Comparison of ENCODE assay signal across 8 cellular contexts in the genomic region with DNA sequence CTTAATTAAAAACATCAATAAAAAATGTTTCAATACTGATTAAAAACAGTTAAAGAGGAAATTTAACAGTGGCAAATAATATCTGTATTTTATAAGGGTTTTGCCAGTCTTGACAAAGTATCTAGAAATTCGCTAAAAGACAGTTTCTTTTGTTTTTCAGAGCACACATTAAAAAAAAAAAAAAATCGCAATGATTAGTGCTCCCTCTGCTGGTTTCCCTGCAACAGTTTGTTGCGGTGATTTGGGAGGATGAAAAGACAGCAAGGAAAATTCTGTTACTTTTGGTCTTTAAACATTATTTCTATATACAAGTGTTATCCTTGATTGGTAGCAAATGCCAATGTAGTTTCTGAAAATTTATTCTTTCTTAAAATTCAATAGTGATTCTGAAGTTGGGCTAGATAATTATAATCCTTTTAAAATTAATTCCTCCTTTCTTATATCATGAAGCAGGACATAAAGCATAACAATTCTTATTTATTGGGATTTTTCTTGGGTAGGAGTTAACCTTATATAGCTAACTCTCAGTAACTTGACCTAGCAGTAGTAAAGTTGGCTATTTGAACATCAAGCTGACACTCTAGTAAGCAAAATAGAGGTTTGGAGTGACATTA. TPM values are rescaled to one million over a fixed set of nuclear protein-coding genes. Genes with fewer than 3 reads are reported as not detected.
DNase-seq lines count a peak whose midpoint lies in the region; ATAC-seq and TF ChIP-seq lines count a peak whose summit lies in the region.

No MANE protein-coding gene starts in this region.

- TF ChIP-seq CTCF in DND-41 (IDR thresholded peaks at IDR 0.05; ENCODE audit: borderline replicate concordance, extremely low read depth, low read length, poor library complexity, severe bottlenecking) (peak; percentile 78), astrocyte of the cerebellum (IDR thresholded peaks at IDR 0.05; ENCODE audit: low read depth, low read length, missing control alignments) (peak; percentile 77), liver (IDR thresholded peaks at IDR 0.05; ENCODE audit: low read depth, low read length, missing input control) (peak; percentile 80)

- DNase-seq in DND-41 (no peak), M059J (ENCODE audit: low read depth) (peak; percentile 32), astrocyte of the cerebellum (ENCODE audit: low read depth) (no peak), aorta (no peak)

- ATAC-seq in DND-41 (ENCODE audit: insufficient read depth, low read depth) (no peak), aorta (ENCODE audit: low FRiP score) (no peak), HG02973 (IDR thresholded peaks at IDR 0.05; ENCODE audit: unreplicated experiment) (no peak), GM18502 (IDR thresholded peaks at IDR 0.05; ENCODE audit: poor library complexity, unreplicated experiment) (no peak), GM18909 (IDR thresholded peaks at IDR 0.05; ENCODE audit: poor library complexity, unreplicated experiment) (no peak)

- H3K79me2 ChIP-seq in DND-41 (ENCODE audit: insufficient read depth, low read length), result no peaks in the 10 kb centered on the region

- in situ Hi-C loops in astrocyte of the cerebellum (cut with HindIII; ENCODE audit: low sequenced_read_pairs), result loop anchor here (25.0 kb wide), 1 partner anchor 702 kb away; no protein-coding TSS in a partner anchor

- H3K9me3 ChIP-seq in DND-41 (ENCODE audit: insufficient read depth, low read length, severe bottlenecking), result no peaks in the 10 kb centered on the region
- H3K9me3 ChIP-seq in liver (ENCODE audit: control insufficient read depth in 4 of 4, low read length in 3 of 4), result no peaks in the 10 kb centered on the region
- H3K9me3 ChIP-seq in aorta (ENCODE audit: control insufficient read depth, low read length), result no peaks in the 10 kb centered on the region

- H2AFZ ChIP-seq in DND-41 (ENCODE audit: low read depth, low read length), result no peak overlapping the region; the same call in 1 of the 2 replicates

- H3K27me3 ChIP-seq in DND-41 (ENCODE audit: insufficient read depth, low read length, poor library complexity) (no peaks in the 10 kb centered on the region), liver (ENCODE audit: control insufficient read depth in 4 of 4, insufficient read depth in 4 of 4, low read length in 3 of 4) (no peaks in the 10 kb centered on the region), aorta (ENCODE audit: control insufficient read depth in 1 of 2, insufficient read depth in 2 of 2, low read length in 1 of 2) (no peaks in the 10 kb centered on the region)

- H3K4me1 ChIP-seq in DND-41 (ENCODE audit: insufficient read depth, low read length), result no peaks in the 10 kb centered on the region
- peaks cover 0 to 2% (median 0%) of the 10 kb centered on the region in 4 donors for H3K4me1 ChIP-seq in liver (ENCODE audit: control insufficient read depth in 4 of 4, insufficient read depth in 4 of 4, low read length in 3 of 4)
- H3K4me1 ChIP-seq in aorta (ENCODE audit: control insufficient read depth in 1 of 2, insufficient read depth in 2 of 2, low read length in 2 of 2), result no peaks in the 10 kb centered on the region

- under 1% methylated on average over 3 of the region's 3 CpGs for WGBS in liver
- WGBS in aorta, 2 donors, result 2% methylated on average over 3 of the region's 3 CpGs

- H3K4me3 ChIP-seq in DND-41 (ENCODE audit: low read depth in 1 of 2, low read length in 2 of 2), result no peak overlapping the region; a peak in 1 of 4 replicates
- no peak overlapping the region for H3K4me3 ChIP-seq in astrocyte of the cerebellum (ENCODE audit: low read depth, low read length)
- H3K4me3 ChIP-seq in liver (ENCODE audit: low read depth in 1 of 3, low read length in 3 of 3), result peak overlapping the region in 1 of 3 donors; percentile 24
- H3K4me3 ChIP-seq in aorta (ENCODE audit: low read length in 2 of 2), result no peak overlapping the region

- H3K27ac ChIP-seq in DND-41 (ENCODE audit: low read length) (no peak overlapping the region), liver (ENCODE audit: low read depth in 1 of 2, low read length in 2 of 2) (no peak overlapping the region), aorta (ENCODE audit: low read depth in 1 of 2, low read length in 2 of 2) (no peak overlapping the region)

- TF ChIP-seq RAD21 in liver (IDR thresholded peaks at IDR 0.05), result peak; percentile 91

- H3K36me3 ChIP-seq in DND-41 (ENCODE audit: insufficient read depth, low read length), result no peaks in the 10 kb centered on the region
- no peaks in the 10 kb centered on the region for H3K36me3 ChIP-seq in liver (ENCODE audit: control insufficient read depth in 4 of 4, insufficient read depth in 3 of 4, low read depth in 1 of 4, low read length in 3 of 4)
- no peaks in the 10 kb centered on the region for H3K36me3 ChIP-seq in aorta (ENCODE audit: control insufficient read depth in 1 of 2, insufficient read depth in 2 of 2, low read length in 1 of 2)

- H3K9ac ChIP-seq in DND-41 (ENCODE audit: low read depth, low read length) (no peak overlapping the region), liver (ENCODE audit: low read depth in 1 of 2, low read length in 2 of 2) (peak overlapping the region in 1 of 2 donors; percentile 87)

- intact Hi-C loops in aorta (cut with DNase I), result loop anchor here (2.0 to 10.0 kb wide), 4 partner anchors 21 to 729 kb away; no protein-coding TSS in a partner anchor

- H4K20me1 ChIP-seq in DND-41 (ENCODE audit: insufficient read depth, low read length), result no peaks in the 10 kb centered on the region

- H3K4me2 ChIP-seq in DND-41 (ENCODE audit: insufficient read depth, low read length), result peak overlapping the region; percentile 45; the same call in 1 of the 2 replicates

TF ChIP-seq in liver, 16 proteins besides CTCF, POLR2A, EP300 and RAD21:
- TF ChIP-seq SP1 (IDR thresholded peaks at IDR 0.05) (no peak), FOXA1 (IDR thresholded peaks at IDR 0.05) (no peak), EGR1 (IDR thresholded peaks at IDR 0.05; ENCODE audit: low read depth in 2 of 2) (no peak), YY1 (IDR thresholded peaks at IDR 0.05) (no peak), JUND (IDR thresholded peaks at IDR 0.05) (no peak), TAF1 (conservative IDR thresholded peaks at IDR 0.05) (no peak), GABPA (IDR thresholded peaks at IDR 0.05 in 1 of 2, conservative IDR thresholded peaks at IDR 0.05 in 1 of 2) (no peak), HNF4G (IDR thresholded peaks at IDR 0.05) (no peak), NR2F2 (IDR thresholded peaks at IDR 0.05) (no peak)

RNA-seq across cellular contexts. Expression of a gene that starts 23.1 kb away (rescaled TPM):
- 5.0 and 8.2 TPM in 2 replicates for total RNA-seq in M059J (2014; rRNA removed; shearing (Covaris generic))
- total RNA-seq in liver, result 10 to 100 TPM in 1 of 2 donors, 1 to 10 TPM in 1; 8.8 to 20.1 TPM
- polyA plus RNA-seq in liver, result 1 to 10 TPM; 4.8 to 9.4 TPM
- 10 to 100 TPM; 45.2 to 48.9 TPM for total RNA-seq in aorta
- 10 to 100 TPM; 20.0 to 39.2 TPM for polyA plus RNA-seq in aorta
